Comparison of ENCODE assay signal across 1 cellular context in the genomic region with DNA sequence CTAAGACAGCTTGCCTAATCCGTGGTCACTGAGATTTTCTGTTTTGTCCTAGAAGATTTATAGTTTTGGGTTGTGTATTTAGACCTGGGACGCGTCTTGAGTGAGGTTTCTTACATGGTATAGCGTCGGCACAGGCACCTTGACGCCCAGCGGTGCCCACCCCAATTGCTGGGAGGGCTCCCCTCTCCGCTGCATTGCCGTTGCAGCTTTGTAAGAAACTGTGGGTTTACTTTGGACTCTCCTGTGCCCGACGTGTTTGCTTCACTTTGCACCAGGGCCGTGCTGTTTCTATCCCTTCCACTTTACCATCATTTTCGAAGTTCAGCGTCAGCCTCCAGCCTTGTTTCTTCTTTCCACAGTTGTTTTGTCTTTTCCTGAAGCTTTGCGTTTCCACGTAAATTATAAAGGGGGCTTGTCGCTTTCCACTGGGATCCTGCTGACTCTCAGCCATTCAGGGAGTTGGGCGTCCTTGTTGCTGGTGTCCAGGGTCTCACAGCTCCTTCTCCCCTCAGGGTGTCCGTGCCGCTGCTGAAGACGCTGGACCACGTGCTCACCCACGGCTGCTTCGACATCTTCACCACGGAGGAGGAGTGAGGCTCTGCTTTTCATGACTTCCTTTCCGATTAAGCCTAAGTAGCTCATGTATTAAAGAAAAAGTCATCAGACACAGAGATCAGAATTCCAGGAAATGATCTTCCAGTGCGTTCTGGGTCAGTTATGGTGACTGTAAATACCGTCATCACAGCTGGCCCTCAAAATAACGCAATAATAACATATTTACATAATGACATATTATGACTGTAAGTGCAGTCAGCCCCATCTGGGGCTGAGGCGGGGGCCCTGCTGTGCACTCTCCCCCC.
TF ChIP-seq lines count a peak whose summit lies in the region.

No MANE protein-coding gene starts in this region.

TF ChIP-seq in IMR-90, 13 proteins besides CTCF, POLR2A, EP300 and RAD21:
- no peak for TF ChIP-seq RCOR1 (IDR thresholded peaks at IDR 0.05; ENCODE audit: insufficient replicate concordance, low read length)
- peak; percentile 82 for TF ChIP-seq CEBPB (IDR thresholded peaks at IDR 0.05; ENCODE audit: low read depth, low read length)
- peak; percentile 50; the same call in 1 of the 2 replicates for TF ChIP-seq FOS (IDR thresholded peaks at IDR 0.05; ENCODE audit: low read depth, low read length)
- TF ChIP-seq, protein P1, sequence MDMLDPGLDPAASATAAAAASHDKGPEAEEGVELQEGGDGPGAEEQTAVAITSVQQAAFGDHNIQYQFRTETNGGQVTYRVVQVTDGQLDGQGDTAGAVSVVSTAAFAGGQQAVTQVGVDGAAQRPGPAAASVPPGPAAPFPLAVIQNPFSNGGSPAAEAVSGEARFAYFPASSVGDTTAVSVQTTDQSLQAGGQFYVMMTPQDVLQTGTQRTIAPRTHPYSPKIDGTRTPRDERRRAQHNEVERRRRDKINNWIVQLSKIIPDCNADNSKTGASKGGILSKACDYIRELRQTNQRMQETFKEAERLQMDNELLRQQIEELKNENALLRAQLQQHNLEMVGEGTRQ (IDR thresholded peaks at IDR 0.05; ENCODE audit: low read depth, low read length) = no peak
- no peak for TF ChIP-seq RFX5 (IDR thresholded peaks at IDR 0.05; ENCODE audit: low read depth, low read length)
- TF ChIP-seq SMC3 (IDR thresholded peaks at IDR 0.05; ENCODE audit: low read depth, low read length) = no peak
- TF ChIP-seq, protein P2, sequence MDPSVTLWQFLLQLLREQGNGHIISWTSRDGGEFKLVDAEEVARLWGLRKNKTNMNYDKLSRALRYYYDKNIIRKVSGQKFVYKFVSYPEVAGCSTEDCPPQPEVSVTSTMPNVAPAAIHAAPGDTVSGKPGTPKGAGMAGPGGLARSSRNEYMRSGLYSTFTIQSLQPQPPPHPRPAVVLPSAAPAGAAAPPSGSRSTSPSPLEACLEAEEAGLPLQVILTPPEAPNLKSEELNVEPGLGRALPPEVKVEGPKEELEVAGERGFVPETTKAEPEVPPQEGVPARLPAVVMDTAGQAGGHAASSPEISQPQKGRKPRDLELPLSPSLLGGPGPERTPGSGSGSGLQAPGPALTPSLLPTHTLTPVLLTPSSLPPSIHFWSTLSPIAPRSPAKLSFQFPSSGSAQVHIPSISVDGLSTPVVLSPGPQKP (IDR thresholded peaks at IDR 0.05; ENCODE audit: borderline replicate concordance, low read depth, low read length) = no peak
- no peak for TF ChIP-seq MAZ (IDR thresholded peaks at IDR 0.05; ENCODE audit: borderline replicate concordance, low read depth, low read length)
- no peak for TF ChIP-seq MAFK (IDR thresholded peaks at IDR 0.05; ENCODE audit: low read depth, low read length)
- no peak for TF ChIP-seq BHLHE40 (IDR thresholded peaks at IDR 0.05; ENCODE audit: low read depth, low read length)
